23 cellular contexts compared by ENCODE assay signal in genomic region chr17:4018446-4018845, GRCh38. TPM values are rescaled to one million over a fixed set of nuclear protein-coding genes. Genes with fewer than 3 reads are reported as not detected.
DNase-seq lines count a peak whose midpoint lies in the region; ATAC-seq and TF ChIP-seq lines count a peak whose summit lies in the region.
"Had no signal": no experiment of that assay in that cellular context is flagged by ENCODE, and none has a peak within 500 bp of the region (broad histone marks: within the 10 kb centered on the region; RNA-seq: fewer than 3 reads in every experiment).

No MANE protein-coding gene starts in this region.

- DNase-seq in MM.1S, result peak; percentile 65
- DNase-seq in SJCRH30, result peak; percentile 44 to 76
- DNase-seq in mucosa of descending colon, result no peak
- DNase-seq in NCI-H526 treated with DMSO at 0.1 percent for 48 hours (lab: John Stamatoyannopoulos, UW), result no peak
- DNase-seq in activated naive CD4-positive, alpha-beta T cell treated with anti-CD3 and anti-CD28 coated beads, Interleukin-2, amount 10 ng/mL, durations not matched to agents 7 days and 5 days, result no peak
- DNase-seq in glutamatergic neuron, result no peak
- no peak for DNase-seq in midbrain (lab: John Stamatoyannopoulos, UW)
- DNase-seq: AML-193; BE2C; CD4-positive, alpha-beta T cell; CD8-positive, alpha-beta memory T cell; DMS 273 treated with DMSO at 0.1 percent for 48 hours; DMS79; EL; GDM1; H9 had no signal

- H3K9me3 ChIP-seq in MM.1S (replicated peaks; ENCODE audit: insufficient read depth, low read length), result no peaks in the 10 kb centered on the region
- H3K9me3 ChIP-seq in SJCRH30 (replicated peaks), result no peaks in the 10 kb centered on the region
- H3K9me3 ChIP-seq in mucosa of descending colon, result no peaks in the 10 kb centered on the region
- H3K9me3 ChIP-seq: BE2C; BLaER1 treated with 17β-estradiol and CSF1 and Interleukin-3, amounts not matched to agents 10 nM and 100 nM had no signal

- H3K36me3 ChIP-seq in MM.1S (replicated peaks; ENCODE audit: insufficient read depth, low read length) (peaks cover 4% of the 10 kb centered on the region; the same call in 1 of the 2 replicates), SJCRH30 (peaks cover 32% of the 10 kb centered on the region), mucosa of descending colon (ENCODE audit: low read depth) (peaks cover 27% of the 10 kb centered on the region)

- peak overlapping the region; percentile 58 for H3K4me2 ChIP-seq in MM.1S (ENCODE audit: low read depth, low read length)
- H3K4me2 ChIP-seq: BLaER1 treated with 17β-estradiol and CSF1 and Interleukin-3, amounts not matched to agents 10 nM and 100 nM; GM23338 had no signal

- H3K9me3 Mint-ChIP-seq in activated T-helper 17 cell treated with anti-CD3 and anti-CD28 coated beads, Interleukin-2, amount 50 U/mL, for 72 hours, result no peaks in the 10 kb centered on the region
- no peaks in the 10 kb centered on the region for H3K9me3 Mint-ChIP-seq in activated naive CD4-positive, alpha-beta T cell treated with anti-CD3 and anti-CD28 coated beads, Interleukin-2, amount 10 ng/mL, durations not matched to agents 7 days and 5 days
- peaks cover 3% of the 10 kb centered on the region for H3K9me3 Mint-ChIP-seq in glutamatergic neuron (ENCODE audit: unreplicated experiment)
- H3K9me3 Mint-ChIP-seq: CD4-positive, alpha-beta T cell; CD8-positive, alpha-beta memory T cell; H9 had no signal

- CTCF ChIA-PET in activated naive CD4-positive, alpha-beta T cell treated with anti-CD3 and anti-CD28 coated beads, Interleukin-2, amount 10 ng/mL, durations not matched to agents 7 days and 5 days (lab: Charles Lee), result interaction anchor here (1.1 to 1.3 kb wide), 2 partner anchors 10 to 105 kb away, joined by 3 to 5 read pairs; no protein-coding TSS in a partner anchor

- H3K27ac Mint-ChIP-seq in activated T-helper 17 cell treated with anti-CD3 and anti-CD28 coated beads, Interleukin-2, amount 50 U/mL, for 72 hours, result peak overlapping the region; percentile 5
- H3K27ac Mint-ChIP-seq in activated naive CD4-positive, alpha-beta T cell treated with anti-CD3 and anti-CD28 coated beads, Interleukin-2, amount 10 ng/mL, durations not matched to agents 7 days and 5 days, result no peak overlapping the region
- no peak overlapping the region for H3K27ac Mint-ChIP-seq in glutamatergic neuron (ENCODE audit: unreplicated experiment)
- H3K27ac Mint-ChIP-seq: CD4-positive, alpha-beta T cell; GM23338 had no signal

- H3K36me3 Mint-ChIP-seq in activated T-helper 17 cell treated with anti-CD3 and anti-CD28 coated beads, Interleukin-2, amount 50 U/mL, for 72 hours (ENCODE audit: low read depth), result peaks cover 98% of the 10 kb centered on the region
- peaks cover 65% of the 10 kb centered on the region for H3K36me3 Mint-ChIP-seq in activated naive CD4-positive, alpha-beta T cell treated with anti-CD3 and anti-CD28 coated beads, Interleukin-2, amount 10 ng/mL, durations not matched to agents 7 days and 5 days
- H3K36me3 Mint-ChIP-seq in glutamatergic neuron (ENCODE audit: unreplicated experiment), result peaks cover 11% of the 10 kb centered on the region

- intact Hi-C loops in mucosa of descending colon (cut with DNase I, micrococcal nuclease), result no loop called here

- H3F3A ChIP-seq in MM.1S (ENCODE audit: insufficient read depth, low read length), result peaks cover 16% of the 10 kb centered on the region

- TF ChIP-seq CTCF in MM.1S (IDR thresholded peaks at IDR 0.05; ENCODE audit: low read length) (no peak), mucosa of descending colon (IDR thresholded peaks at IDR 0.05) (no peak), glutamatergic neuron (IDR thresholded peaks at IDR 0.05; ENCODE audit: partially characterized antibody, unreplicated experiment) (no peak)

- peak overlapping the region; percentile 47; the same call in 1 of the 2 replicates for H3K9ac ChIP-seq in MM.1S (ENCODE audit: low read length)
- H3K9ac ChIP-seq: BLaER1 treated with 17β-estradiol and CSF1 and Interleukin-3, amounts not matched to agents 10 nM and 100 nM had no signal

- H4K20me1 ChIP-seq in MM.1S (ENCODE audit: insufficient read depth, low read length), result no peaks in the 10 kb centered on the region

- H3K27me3 ChIP-seq in MM.1S (replicated peaks; ENCODE audit: insufficient read depth, low read length) (no peaks in the 10 kb centered on the region), SJCRH30 (no peaks in the 10 kb centered on the region)
- H3K27me3 ChIP-seq: BE2C; BLaER1 treated with 17β-estradiol and CSF1 and Interleukin-3, amounts not matched to agents 10 nM and 100 nM had no signal

- peaks cover 17% of the 10 kb centered on the region for H3K4me1 ChIP-seq in MM.1S (ENCODE audit: low read length)
- peaks cover 26% of the 10 kb centered on the region for H3K4me1 ChIP-seq in SJCRH30
- no peaks in the 10 kb centered on the region for H3K4me1 ChIP-seq in mucosa of descending colon (ENCODE audit: low read depth)
- H3K4me1 ChIP-seq: BE2C; BLaER1 treated with 17β-estradiol and CSF1 and Interleukin-3, amounts not matched to agents 10 nM and 100 nM had no signal

- no peaks in the 10 kb centered on the region for H3K27me3 Mint-ChIP-seq in activated T-helper 17 cell treated with anti-CD3 and anti-CD28 coated beads, Interleukin-2, amount 50 U/mL, for 72 hours
- H3K27me3 Mint-ChIP-seq in activated naive CD4-positive, alpha-beta T cell treated with anti-CD3 and anti-CD28 coated beads, Interleukin-2, amount 10 ng/mL, durations not matched to agents 7 days and 5 days, result no peaks in the 10 kb centered on the region
- peaks cover 8% of the 10 kb centered on the region for H3K27me3 Mint-ChIP-seq in glutamatergic neuron (ENCODE audit: unreplicated experiment)
- H3K27me3 Mint-ChIP-seq: CD4-positive, alpha-beta T cell; CD8-positive, alpha-beta memory T cell had no signal

- no peaks in the 10 kb centered on the region for H3K9me2 ChIP-seq in MM.1S (replicated peaks; ENCODE audit: insufficient read depth, low read length)

- H2AFZ ChIP-seq in MM.1S (ENCODE audit: low read length), result no peak overlapping the region
- H2AFZ ChIP-seq: GM23338 had no signal

- H3K27ac ChIP-seq in MM.1S (ENCODE audit: low read length) (peak overlapping the region; percentile 88), SJCRH30 (peak overlapping the region; percentile 43)
- H3K27ac ChIP-seq: 22Rv1; BLaER1 treated with 17β-estradiol and CSF1 and Interleukin-3, amounts not matched to agents 10 nM and 100 nM had no signal

- no peaks in the 10 kb centered on the region for H3K79me2 ChIP-seq in MM.1S (ENCODE audit: low read length)

- no peak overlapping the region for H3K4me3 Mint-ChIP-seq in activated T-helper 17 cell treated with anti-CD3 and anti-CD28 coated beads, Interleukin-2, amount 50 U/mL, for 72 hours
- H3K4me3 Mint-ChIP-seq in activated naive CD4-positive, alpha-beta T cell treated with anti-CD3 and anti-CD28 coated beads, Interleukin-2, amount 10 ng/mL, durations not matched to agents 7 days and 5 days, result no peak overlapping the region
- no peak overlapping the region for H3K4me3 Mint-ChIP-seq in glutamatergic neuron (ENCODE audit: unreplicated experiment)
- H3K4me3 Mint-ChIP-seq: CD14-positive monocyte; CD4-positive, alpha-beta T cell; CD8-positive, alpha-beta memory T cell; GM23338; H9 had no signal

- ATAC-seq in activated T-helper 17 cell treated with anti-CD3 and anti-CD28 coated beads, Interleukin-2, amount 50 U/mL, for 72 hours (replicated peaks), result no peak
- peak; percentile 15 for ATAC-seq in mucosa of descending colon
- ATAC-seq: GM12878, HCT116 had no signal

- no peak overlapping the region; the same call in 1 of the 2 replicates for H3K4me3 ChIP-seq in MM.1S (ENCODE audit: low read length)
- H3K4me3 ChIP-seq in SJCRH30, result no peak overlapping the region
- H3K4me3 ChIP-seq in mucosa of descending colon, result no peak overlapping the region
- H3K4me3 ChIP-seq: BLaER1 treated with 17β-estradiol and CSF1 and Interleukin-3, amounts not matched to agents 10 nM and 100 nM; GM12878; GM23338 had no signal

- H3K4me1 Mint-ChIP-seq in activated T-helper 17 cell treated with anti-CD3 and anti-CD28 coated beads, Interleukin-2, amount 50 U/mL, for 72 hours, result no peaks in the 10 kb centered on the region
- H3K4me1 Mint-ChIP-seq in activated naive CD4-positive, alpha-beta T cell treated with anti-CD3 and anti-CD28 coated beads, Interleukin-2, amount 10 ng/mL, durations not matched to agents 7 days and 5 days, result no peaks in the 10 kb centered on the region
- H3K4me1 Mint-ChIP-seq in glutamatergic neuron (ENCODE audit: low read depth, unreplicated experiment), result no peaks in the 10 kb centered on the region
- H3K4me1 Mint-ChIP-seq: CD14-positive monocyte; CD8-positive, alpha-beta memory T cell; GM23338; H9 had no signal

RNA-seq across cellular contexts. Expression of gene ATP2A3, which starts 54.2 kb away (rescaled TPM):
- 1.9 and 2.0 TPM in 2 replicates for total RNA-seq in SJCRH30 (2014; rRNA removed; shearing (Covaris generic))
- total RNA-seq in activated T-helper 17 cell treated with anti-CD3 and anti-CD28 coated beads, Interleukin-2, amount 50 U/mL, for 72 hours, result 100 to 1,000 TPM in 1 of 2 donors, 10 to 100 TPM in 1; 81.5 to 153 TPM
- 100 to 1,000 TPM in 2 of 3 donors, 10 to 100 TPM in 1; 72.8 to 253 (median 247) TPM for total RNA-seq in mucosa of descending colon
- 97.8 TPM for total RNA-seq in glutamatergic neuron (ENCODE audit: unreplicated experiment)

Comparison
In these comparisons a context has a peak if more than half of its experiments do, and no peak if none do; other contexts are left out.
1. DNase-seq: peak in MM.1S (single experiment) and SJCRH30 (2 of 2); none in mucosa of descending colon (0 of 3), NCI-H526 treated with DMSO at 0.1 percent for 48 hours (single experiment), activated naive CD4-positive, alpha-beta T cell treated with anti-CD3 and anti-CD28 coated beads, Interleukin-2, amount 10 ng/mL, durations not matched to agents 7 days and 5 days (single experiment), glutamatergic neuron (single experiment) and midbrain (single experiment).
2. RNA of gene ATP2A3, which starts 54.2 kb away (total RNA-seq): 72.8 to 253 TPM in mucosa of descending colon, 81.5 to 153 TPM in activated T-helper 17 cell treated with anti-CD3 and anti-CD28 coated beads, Interleukin-2, amount 50 U/mL, for 72 hours and 97.8 TPM in glutamatergic neuron (single experiment); 1.9 to 2.0 TPM in SJCRH30; every median in the first group is over 10 times any median in the second.